ENCODE assay signal across 1 cellular context in genomic region chr14:37167151-37168047, GRCh38.
TF ChIP-seq lines count a peak whose summit lies in the region.

No MANE protein-coding gene starts in this region.

TF ChIP-seq in K562, 482 proteins besides CTCF, POLR2A, EP300 and RAD21 (continued from another document and continues in another):
- TF ChIP-seq ZNF512 (tag; IDR thresholded peaks at IDR 0.05), result no peak
- peak; percentile 95 for TF ChIP-seq ZNF644 (tag; IDR thresholded peaks at IDR 0.05; ENCODE audit: low read depth)
- TF ChIP-seq RNF219 (CRISPR knock-in tag; IDR thresholded peaks at IDR 0.05), result 0 out of 2 replicates have a peak, but pooled peaks have one; percentile 62
- TF ChIP-seq OTX1 (CRISPR knock-in tag; IDR thresholded peaks at IDR 0.05), result peak; percentile 93
- peak; percentile 81 for TF ChIP-seq PHTF2 (CRISPR knock-in tag; IDR thresholded peaks at IDR 0.05)
- TF ChIP-seq ZNF282 (CRISPR knock-in tag; IDR thresholded peaks at IDR 0.05), result no peak
- TF ChIP-seq PHB2 (IDR thresholded peaks at IDR 0.05; ENCODE audit: low read depth), result no peak
- no peak for TF ChIP-seq ZNF274 (IDR thresholded peaks at IDR 0.05; ENCODE audit: borderline replicate concordance, low read depth, low read length)
- no peak for TF ChIP-seq TAF1 (IDR thresholded peaks at IDR 0.05; ENCODE audit: control insufficient read depth, extremely low read depth, insufficient read depth, low read length, severe bottlenecking)
- no peak for TF ChIP-seq ATF6 (CRISPR knock-in tag; IDR thresholded peaks at IDR 0.05)
- no peak for TF ChIP-seq EHMT2 (IDR thresholded peaks at IDR 0.05)
- 0 out of 2 replicates have a peak, but pooled peaks have one; percentile 59 for TF ChIP-seq REST (CRISPR knock-in tag; IDR thresholded peaks at IDR 0.05; ENCODE audit: low read depth)
- TF ChIP-seq PPARD (CRISPR knock-in tag; IDR thresholded peaks at IDR 0.05), result peak; percentile 73; the same call in 1 of the 2 replicates
- TF ChIP-seq TEAD2 (tag; IDR thresholded peaks at IDR 0.05), result peak; percentile 91
- peak; percentile 83; the same call in 1 of the 2 replicates for TF ChIP-seq ZNF586 (CRISPR knock-in tag; conservative IDR thresholded peaks at IDR 0.05)
- peak in 1 of 3 experiments; percentile 77; a peak in 2 of 6 replicates for TF ChIP-seq ZBTB11 (CRISPR knock-in tag; IDR thresholded peaks at IDR 0.05)
- TF ChIP-seq NR2F6 (CRISPR knock-in tag; IDR thresholded peaks at IDR 0.05), result 0 out of 2 replicates have a peak, but pooled peaks have one; percentile 69
- TF ChIP-seq CCNT2 (IDR thresholded peaks at IDR 0.05; ENCODE audit: borderline replicate concordance, extremely low read depth, insufficient read length, low read depth, low read length), result no peak
- peak; percentile 83 for TF ChIP-seq DIDO1 (tag; IDR thresholded peaks at IDR 0.05; ENCODE audit: low read depth)
- TF ChIP-seq KLF13 (tag; IDR thresholded peaks at IDR 0.05; ENCODE audit: borderline replicate concordance, low read depth), result peak; percentile 71
- peak; percentile 54; the same call in 1 of the 2 replicates for TF ChIP-seq ATF3 (IDR thresholded peaks at IDR 0.05)
- TF ChIP-seq ATF3 (CRISPR knock-in tag; conservative IDR thresholded peaks at IDR 0.05), result no peak
- TF ChIP-seq STAT5B (CRISPR knock-in tag; IDR thresholded peaks at IDR 0.05), result peak; percentile 84
- TF ChIP-seq PBX2 (CRISPR knock-in tag; IDR thresholded peaks at IDR 0.05; ENCODE audit: low read depth), result no peak
- peak; percentile 74 for TF ChIP-seq PBX2 (tag; conservative IDR thresholded peaks at IDR 0.05; ENCODE audit: low read depth)
- TF ChIP-seq BCLAF1 (IDR thresholded peaks at IDR 0.05; ENCODE audit: borderline replicate concordance in 1 of 2, control insufficient read depth in 1 of 2, low read depth in 2 of 2, low read length in 1 of 2), result no peak
- no peak for TF ChIP-seq XRCC5 (IDR thresholded peaks at IDR 0.05; ENCODE audit: low read depth, low read length)
- TF ChIP-seq ZNF134 (CRISPR knock-in tag; conservative IDR thresholded peaks at IDR 0.05), result peak; percentile 84
- TF ChIP-seq ZNF444 (CRISPR knock-in tag; IDR thresholded peaks at IDR 0.05), result peak; percentile 88
- TF ChIP-seq KLF6 (CRISPR knock-in tag; IDR thresholded peaks at IDR 0.05; ENCODE audit: borderline replicate concordance), result peak; percentile 98
- no peak for TF ChIP-seq RBM15 (IDR thresholded peaks at IDR 0.05; ENCODE audit: insufficient read depth, low read length)
- TF ChIP-seq NR0B1 (IDR thresholded peaks at IDR 0.05; ENCODE audit: partially characterized antibody), result no peak
- TF ChIP-seq SIRT6 (IDR thresholded peaks at IDR 0.05; ENCODE audit: low read depth, low read length), result no peak
- TF ChIP-seq ZNF232 (CRISPR knock-in tag; IDR thresholded peaks at IDR 0.05), result no peak
- TF ChIP-seq ZNF445 (CRISPR knock-in tag; IDR thresholded peaks at IDR 0.05; ENCODE audit: low read depth), result peak; percentile 90
- peak; percentile 82; the same call in 1 of the 2 replicates for TF ChIP-seq ZNF696 (CRISPR knock-in tag; conservative IDR thresholded peaks at IDR 0.05)
- no peak for TF ChIP-seq SRSF3 (IDR thresholded peaks at IDR 0.05; ENCODE audit: insufficient read depth, low read length)
- no peak for TF ChIP-seq PCBP2 (IDR thresholded peaks at IDR 0.05; ENCODE audit: low read depth, low read length, poor library complexity, severe bottlenecking)
